ENCODE assay signal across 1 cellular context in the genomic region with DNA sequence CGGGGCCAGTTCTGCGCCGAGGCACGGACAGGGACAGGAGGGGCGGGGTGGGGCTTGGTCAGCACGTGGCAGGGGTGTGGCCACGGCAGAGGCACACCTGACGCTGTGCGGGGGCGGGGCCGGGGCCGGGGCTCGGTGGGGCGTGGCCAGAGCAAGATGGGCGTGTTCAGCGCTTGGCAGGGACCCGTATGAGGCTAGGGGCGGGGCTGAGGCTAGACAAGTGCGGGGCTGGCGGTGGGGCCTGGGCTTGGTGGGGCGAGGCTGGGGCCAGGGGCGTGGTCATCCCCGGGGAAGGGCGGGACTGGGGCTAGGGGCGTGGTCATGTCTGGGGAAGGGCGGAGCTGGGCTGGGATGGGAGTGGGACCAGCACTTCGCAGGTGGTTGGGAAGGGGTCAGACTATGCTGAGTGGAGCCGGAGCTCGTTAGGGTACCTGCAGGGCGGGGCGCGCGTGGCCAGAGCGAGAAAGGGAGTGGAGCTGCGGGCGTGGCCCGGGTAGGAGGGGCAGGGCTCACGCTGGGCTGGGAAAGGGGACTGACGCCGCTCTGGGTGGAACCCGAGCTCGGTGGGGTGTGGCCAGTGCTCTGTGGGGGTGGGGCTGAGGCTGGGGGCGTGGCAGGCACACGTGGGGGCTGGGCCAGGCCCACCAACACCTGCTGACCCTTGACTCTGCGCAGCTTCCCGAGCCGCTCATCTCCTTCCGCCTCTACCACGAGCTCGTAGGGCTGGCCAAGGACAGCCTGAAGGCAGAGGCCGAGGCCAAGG.
TF ChIP-seq lines count a peak whose summit lies in the region.

No MANE protein-coding gene starts in this region.

TF ChIP-seq in A549, 52 proteins besides CTCF, POLR2A, EP300 and RAD21:
- no peak for TF ChIP-seq ZC3H11A (IDR thresholded peaks at IDR 0.05)
- TF ChIP-seq RARB (CRISPR knock-in tag; IDR thresholded peaks at IDR 0.05): no peak
- TF ChIP-seq CHD2 (IDR thresholded peaks at IDR 0.05; ENCODE audit: low read length, partially characterized antibody): no peak
- TF ChIP-seq JUN (IDR thresholded peaks at IDR 0.05): no peak
- no peak for TF ChIP-seq GATA3 (IDR thresholded peaks at IDR 0.05; ENCODE audit: borderline replicate concordance)
- TF ChIP-seq ESRRA (IDR thresholded peaks at IDR 0.05; ENCODE audit: borderline replicate concordance, low read length): no peak
- no peak for TF ChIP-seq RNF2 (IDR thresholded peaks at IDR 0.05; ENCODE audit: borderline replicate concordance, low read depth)
- TF ChIP-seq RFX5 (IDR thresholded peaks at IDR 0.05): no peak
- TF ChIP-seq BHLHE40 (IDR thresholded peaks at IDR 0.05; ENCODE audit: low read depth, low read length): no peak
